In the genomic region with DNA sequence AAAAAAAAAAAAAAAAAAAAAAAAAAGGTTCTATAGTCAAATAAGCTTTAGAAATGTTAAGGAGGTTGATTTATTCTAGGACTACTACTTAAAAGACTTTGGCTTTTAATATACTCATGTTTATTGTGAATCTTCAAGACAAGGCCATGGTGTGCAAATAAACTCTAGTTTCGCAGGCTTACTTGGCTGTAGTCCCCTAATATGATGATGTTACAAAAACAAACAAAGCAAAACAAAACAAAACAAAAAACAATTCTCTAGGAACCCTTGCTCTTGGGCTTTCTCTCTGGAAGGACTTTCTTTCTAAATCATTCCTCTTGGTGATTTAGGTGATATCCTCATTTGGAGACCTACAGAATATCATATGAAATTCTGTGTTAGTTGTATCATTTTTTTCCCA, we compare ENCODE assay signal across 1 cellular context.
TF ChIP-seq lines count a peak whose summit lies in the region.

No MANE protein-coding gene starts in this region.

TF ChIP-seq in IMR-90, 13 proteins besides CTCF, POLR2A, EP300 and RAD21:
- TF ChIP-seq SMC3 (IDR thresholded peaks at IDR 0.05; ENCODE audit: low read depth, low read length) (no peak), FOS (IDR thresholded peaks at IDR 0.05; ENCODE audit: low read depth, low read length) (no peak)
